In genomic region chr5:107365355-107366109, GRCh38 we compare ENCODE assay signal across 10 cellular contexts.
DNase-seq lines count a peak whose midpoint lies in the region; ATAC-seq and TF ChIP-seq lines count a peak whose summit lies in the region.
"Had no signal": no experiment of that assay in that cellular context is flagged by ENCODE, and none has a peak within 500 bp of the region (broad histone marks: within the 10 kb centered on the region; RNA-seq: fewer than 3 reads in every experiment).

No MANE protein-coding gene starts in this region.

- peak; percentile 56 for DNase-seq in AG08395 (ENCODE audit: low spot score)
- peak; percentile 34 for DNase-seq in KBM-7
- no peak for DNase-seq in HCEC 1CT
- DNase-seq in NCI-H345 (lab: John Stamatoyannopoulos, UW), result no peak
- DNase-seq in Right ventricle myocardium inferior (ENCODE audit: missing footprints), result no peak
- DNase-seq in Peyer's patch, result no peak
- DNase-seq: activated T-cell treated with anti-CD3 and anti-CD28 coated beads, Interleukin-2, amount 50 U/mL, for 1 hour; left ventricle myocardium superior had no signal

- intact Hi-C loops in Right ventricle myocardium inferior (cut with DNase I), result no loop called here

- no peaks in the 10 kb centered on the region for H3K36me3 ChIP-seq in ectodermal cell (ENCODE audit: control insufficient read depth, insufficient read depth, low read length)
- no peaks in the 10 kb centered on the region for H3K36me3 ChIP-seq in Peyer's patch

- in situ Hi-C loops in KBM-7 (cut with MboI; ENCODE audit: low pct_unique_long_range_greater_than_20kb, low sequenced_read_pairs), result no loop called here

- no peaks in the 10 kb centered on the region for H3K9me3 ChIP-seq in ectodermal cell (ENCODE audit: control insufficient read depth, low read length)
- H3K9me3 ChIP-seq in Peyer's patch, result no peaks in the 10 kb centered on the region

- H3K27me3 ChIP-seq in ectodermal cell (ENCODE audit: control insufficient read depth, insufficient read depth, low read length, poor library complexity, severe bottlenecking), result no peaks in the 10 kb centered on the region
- no peaks in the 10 kb centered on the region for H3K27me3 ChIP-seq in Peyer's patch

- 81 to 91% methylated on average over 10 of the region's 10 CpGs for WGBS in ectodermal cell, 2 experiments

- TF ChIP-seq POLR2A in Peyer's patch (IDR thresholded peaks at IDR 0.05), result no peak

- H3K4me1 ChIP-seq in ectodermal cell (ENCODE audit: control insufficient read depth, insufficient read depth, low read length) (peaks cover 36% of the 10 kb centered on the region), Peyer's patch (peaks cover 0 to 4% (median 0%) of the 10 kb centered on the region in 4 donors)

- peak; percentile 47 for ATAC-seq in GM19468 (IDR thresholded peaks at IDR 0.05; ENCODE audit: extremely low read depth, unreplicated experiment)
- no peak for ATAC-seq in Right ventricle myocardium inferior
- ATAC-seq: left ventricle myocardium superior had no signal

- TF ChIP-seq CTCF in Peyer's patch (IDR thresholded peaks at IDR 0.05), result no peak

- H3K4me3 ChIP-seq in ectodermal cell (ENCODE audit: insufficient read depth, low read depth, low read length) (no peak overlapping the region), Peyer's patch (no peak overlapping the region)

- H3K27ac ChIP-seq in ectodermal cell (ENCODE audit: insufficient read depth, low read depth, low read length, poor library complexity, severe bottlenecking) (peak overlapping the region; percentile 77), Peyer's patch (no peak overlapping the region)

Comparison
In these comparisons a context has a peak if more than half of its experiments do, and no peak if none do; other contexts are left out.
1. DNase-seq: peak in AG08395 (single experiment) and KBM-7 (single experiment); none in HCEC 1CT (single experiment), NCI-H345 (single experiment), Right ventricle myocardium inferior (single experiment) and Peyer's patch (0 of 3).